In genomic region chr22:37062366-37062655, GRCh38 we compare ENCODE assay signal across 24 cellular contexts. TPM values are rescaled to one million over a fixed set of nuclear protein-coding genes. Genes with fewer than 3 reads are reported as not detected.
"Had no signal": no experiment of that assay in that cellular context is flagged by ENCODE, and none has a peak within 500 bp of the region (broad histone marks: within the 10 kb centered on the region; RNA-seq: fewer than 3 reads in every experiment).

No MANE protein-coding gene starts in this region.

- H3K27ac ChIP-seq: esophagus squamous epithelium, gastrocnemius medialis, heart left ventricle, lower lobe of right lung, parathyroid adenoma, right lobe of liver, skin epidermis, thoracic aorta, upper lobe of left lung had no signal

- H3K36me3 ChIP-seq: gastrocnemius medialis, right lobe of liver had no signal

- H3K27ac Mint-ChIP-seq: endodermal cell; immature natural killer cell; naive B cell; T-helper 1 cell treated with Interleukin-12 subunit alpha and Interleukin-12 subunit beta and Interleukin-4 antibody, amounts not matched to agents 30 μg/mL and 1 μg/mL, for 36 hours had no signal

- H3K4me3 Mint-ChIP-seq: endodermal cell; immature natural killer cell; naive B cell; T-helper 1 cell treated with Interleukin-12 subunit alpha and Interleukin-12 subunit beta and Interleukin-4 antibody, amounts not matched to agents 30 μg/mL and 1 μg/mL, for 36 hours had no signal

- H3K27me3 ChIP-seq: right lobe of liver, upper lobe of left lung had no signal

- H3K4me3 ChIP-seq: esophagus squamous epithelium, gastrocnemius medialis, heart left ventricle, lower lobe of right lung, right lobe of liver, skin epidermis, thoracic aorta, upper lobe of left lung had no signal

- H3K9ac ChIP-seq: parathyroid adenoma had no signal

- H2AFZ ChIP-seq: parathyroid adenoma had no signal

- H3K4me1 Mint-ChIP-seq: immature natural killer cell had no signal

- H3K79me2 ChIP-seq: parathyroid adenoma had no signal

- H3K9me3 Mint-ChIP-seq: endodermal cell; immature natural killer cell; naive B cell; T-helper 1 cell treated with Interleukin-12 subunit alpha and Interleukin-12 subunit beta and Interleukin-4 antibody, amounts not matched to agents 30 μg/mL and 1 μg/mL, for 36 hours; WTC11 had no signal

- H3K4me1 ChIP-seq: gastrocnemius medialis, heart left ventricle, lower lobe of right lung, parathyroid adenoma, right lobe of liver, upper lobe of left lung had no signal

- H3K9me3 ChIP-seq: esophagus squamous epithelium, gastrocnemius medialis, heart left ventricle, lower lobe of right lung, right lobe of liver, thoracic aorta, upper lobe of left lung had no signal

- DNase-seq: activated T-cell treated with anti-CD3 and anti-CD28 coated beads, Interleukin-2, amount 50 U/mL, for 1 hour; cortex of kidney; endodermal cell; esophagus squamous epithelium; gastrocnemius medialis; immature natural killer cell; lower lobe of right lung; naive B cell; right lobe of liver; stimulated activated CD4-positive, alpha-beta T cell treated with anti-CD3 and anti-CD28 coated beads, Interleukin-2, amount 100 ng/mL, for 24 hours; stimulated activated naive CD4-positive, alpha-beta T cell treated with Interleukin-2 at 50 U/mL for 16 hours; T1000; upper lobe of left lung had no signal

- ATAC-seq: gastrocnemius medialis, heart left ventricle, lower lobe of right lung had no signal

RNA-seq across cellular contexts. Expression of gene TMPRSS6, which starts 47.2 kb away (rescaled TPM):
- total RNA-seq: cerebellum, kidney epithelial cell, mesenteric fat pad, pulmonary artery endothelial cell, thoracic aorta had no signal
- polyA plus RNA-seq: heart left ventricle, neural cell had no signal
